15 cellular contexts compared by ENCODE assay signal in genomic region chrX:2804106-2804843, GRCh38. TPM values are rescaled to one million over a fixed set of nuclear protein-coding genes. Genes with fewer than 3 reads are reported as not detected.
A peak's percentile ranks its signal among the peaks of the same experiment; 100 is the strongest.
DNase-seq lines count a peak whose midpoint lies in the region; FAIRE-seq and TF ChIP-seq lines count a peak whose summit lies in the region.
"Not testable (repeated sequence)": the region's sequence is repeated elsewhere in the genome, so short reads cannot be mapped to it uniquely, and the experiment has no call there.
"Had no signal": no experiment of that assay in that cellular context is flagged by ENCODE, and none has a peak within 500 bp of the region (broad histone marks: within the 10 kb centered on the region; RNA-seq: fewer than 3 reads in every experiment).

No MANE protein-coding gene starts in this region.

- not testable (repeated sequence) for H3K9me3 Mint-ChIP-seq in HFFc6, type B pancreatic cell

- FAIRE-seq in bronchial epithelial cell (lab: Jason Lieb, UNC): peak; percentile 95

- POLR2A ChIA-PET in SK-N-SH (lab: Yijun Ruan, JAX): not testable (repeated sequence)

- H3K27me3 Mint-ChIP-seq in HFFc6 (ENCODE audit: insufficient read depth); type B pancreatic cell: not testable (repeated sequence)

- TF ChIP-seq RAD21 in SK-N-SH (IDR thresholded peaks at IDR 0.05; ENCODE audit: low read length): not testable (repeated sequence)

- H3K4me3 Mint-ChIP-seq in HFFc6, type B pancreatic cell: not testable (repeated sequence)

- H3K79me2 ChIP-seq in SK-N-SH (ENCODE audit: insufficient read depth); osteoblast (ENCODE audit: insufficient read depth, low read length): not testable (repeated sequence)

- H3K4me2 ChIP-seq in SK-N-SH: not testable (repeated sequence)
- peak overlapping the region; percentile 53 for H3K4me2 ChIP-seq in osteoblast (ENCODE audit: insufficient read depth, low read length)

- not testable (repeated sequence) for TF ChIP-seq EP300 in SK-N-SH (IDR thresholded peaks at IDR 0.05; ENCODE audit: borderline replicate concordance in 1 of 2, low read depth in 1 of 2, low read length in 1 of 2)

- not testable (repeated sequence) for TF ChIP-seq CTCF in AG10803 (conservative IDR thresholded peaks at IDR 0.05; ENCODE audit: low read length); HFFc6 (IDR thresholded peaks at IDR 0.05); SK-N-SH (IDR thresholded peaks at IDR 0.05); bronchial epithelial cell (IDR thresholded peaks at IDR 0.05; ENCODE audit: insufficient read depth, low read length, severe bottlenecking); fibroblast of mammary gland (conservative IDR thresholded peaks at IDR 0.05; ENCODE audit: control insufficient read depth, insufficient read depth, low read depth, low read length); osteoblast (IDR thresholded peaks at IDR 0.05; ENCODE audit: extremely low read depth, low read depth, low read length); type B pancreatic cell (conservative IDR thresholded peaks at IDR 0.05)

- WGBS in SK-N-SH (ENCODE audit: low lambda C conversion rate): 61% methylated on average over 15 of the region's 18 CpGs

- peaks cover 16% of the 10 kb centered on the region for H3F3A ChIP-seq in SK-N-SH (replicated peaks; ENCODE audit: insufficient read depth)

- H3K9me3 ChIP-seq in SK-N-SH; iPS-15b (ENCODE audit: control insufficient read depth, insufficient read depth, low read length); osteoblast (ENCODE audit: low read depth, low read length): not testable (repeated sequence)

- CTCF ChIA-PET in SK-N-SH (lab: Yijun Ruan, JAX): not testable (repeated sequence)

- DNase-seq in AG10803 (ENCODE audit: low read depth) (peak; percentile 0), fibroblast of mammary gland (ENCODE audit: low read depth) (peak; percentile 59)
- DNase-seq in HFFc6; SK-N-SH; bronchial epithelial cell (ENCODE audit: low read depth); osteoblast (ENCODE audit: insufficient read length, low spot score, missing footprints); type B pancreatic cell (ENCODE audit: extremely low spot score, unreplicated experiment): not testable (repeated sequence)

- not testable (repeated sequence) for H3K4me3 ChIP-seq in AG10803 (ENCODE audit: low read length); SK-N-SH (ENCODE audit: low read depth in 2 of 2, low read length in 1 of 2); bronchial epithelial cell (ENCODE audit: low read depth, low read length); fibroblast of mammary gland (ENCODE audit: control insufficient read depth, low read depth, low read length); iPS-15b (ENCODE audit: low read depth, low read length)
- H3K4me3 ChIP-seq in osteoblast (ENCODE audit: insufficient read depth, low read length): peak overlapping the region; percentile 13

- H3K36me3 ChIP-seq in SK-N-SH (replicated peaks in 1 of 2; ENCODE audit: control insufficient read depth in 1 of 2, insufficient read depth in 2 of 2, low read length in 1 of 2); bronchial epithelial cell (ENCODE audit: control insufficient read depth, insufficient read depth, low read length); iPS-15b (ENCODE audit: control insufficient read depth, insufficient read depth, low read length); osteoblast (ENCODE audit: insufficient read depth, low read length): not testable (repeated sequence)

- peak overlapping the region in 1 of 2 experiments; percentile 41; a peak in 1 of 4 replicates for H3K27ac ChIP-seq in SK-N-SH (ENCODE audit: low read depth in 2 of 2, low read length in 1 of 2)
- H3K27ac ChIP-seq in osteoblast (ENCODE audit: low read depth, low read length): peak overlapping the region; percentile 87

- H3K27ac Mint-ChIP-seq in HFFc6: peak overlapping the region; percentile 92
- peak overlapping the region; percentile 87 for H3K27ac Mint-ChIP-seq in type B pancreatic cell

- not testable (repeated sequence) for H3K27me3 ChIP-seq in SK-N-SH (ENCODE audit: insufficient read depth); bronchial epithelial cell (ENCODE audit: control insufficient read depth, insufficient read depth, low read length); iPS-15b (ENCODE audit: control insufficient read depth, insufficient read depth, low read length); osteoblast (ENCODE audit: insufficient read depth, low read length)

- H3K4me1 ChIP-seq in SK-N-SH (ENCODE audit: control insufficient read depth in 1 of 2, insufficient read depth in 2 of 2, low read depth in 1 of 2, low read length in 1 of 2): not testable (repeated sequence)
- peaks cover 27% of the 10 kb centered on the region for H3K4me1 ChIP-seq in iPS-15b (ENCODE audit: control insufficient read depth, insufficient read depth, low read length)
- peaks cover 22% of the 10 kb centered on the region for H3K4me1 ChIP-seq in osteoblast (ENCODE audit: insufficient read depth, low read length)

- H4K20me1 ChIP-seq in SK-N-SH (ENCODE audit: insufficient read depth); osteoblast (ENCODE audit: insufficient read depth, low read length): not testable (repeated sequence)

- H2AFZ ChIP-seq in SK-N-SH (ENCODE audit: low read depth): 0 out of 2 replicates have a peak overlapping the region, but pooled peaks have one; percentile 42
- H2AFZ ChIP-seq in osteoblast (ENCODE audit: low read length): not testable (repeated sequence)

- not testable (repeated sequence) for H3K9me2 ChIP-seq in SK-N-SH

- H3K9ac ChIP-seq in SK-N-SH: not testable (repeated sequence)
- peak overlapping the region; percentile 47 for H3K9ac ChIP-seq in iPS-15b (ENCODE audit: low read depth, low read length)

- H3K4me1 Mint-ChIP-seq in HFFc6 (ENCODE audit: low read depth): peaks cover 37% of the 10 kb centered on the region
- peaks cover 20% of the 10 kb centered on the region for H3K4me1 Mint-ChIP-seq in type B pancreatic cell (ENCODE audit: unreplicated experiment)

- H3K36me3 Mint-ChIP-seq in HFFc6 (ENCODE audit: low read depth); type B pancreatic cell: not testable (repeated sequence)

RNA-seq across cellular contexts. Expression of gene GYG2, which starts 24.5 kb away (rescaled TPM):
- total RNA-seq in HFFc6 (2021; fragmentation: NEBNext Ultra II Directional; extraction: Animal tissue kit (Norgen Biotek cat#: 25700)): under 1 TPM in 4 of 6 experiments, not detected in 2; 0.35 to 0.79 (median 0.51) TPM
- 1.6 and 1.8 TPM in 2 replicates for polyA plus RNA-seq in SK-N-SH (2012; rRNA removed)
- polyA plus RNA-seq in SK-N-SH (2012; cell fraction: cytosol; rRNA removed): 1.1 and 1.3 TPM in 2 replicates
- 1.3 and 1.5 TPM in 2 replicates for polyA plus RNA-seq in SK-N-SH (2012; cell fraction: nucleus; rRNA removed)
- total RNA-seq in bronchial epithelial cell: under 0.01 and 0.26 TPM in 2 replicates
- total RNA-seq in osteoblast: 5.6 and 6.2 TPM in 2 replicates
- total RNA-seq in type B pancreatic cell (ENCODE audit: low replicate concordance): 19.7 and 49.2 TPM in 2 replicates
- total RNA-seq: activated naive CD4-positive, alpha-beta T cell treated with anti-CD3 and anti-CD28 coated beads, Interleukin-2, amount 50 U/mL, for 72 hours; OCI-LY7; T-helper 2 cell treated with Interferon-gamma antibody and Interleukin-4, amounts not matched to agents 100 ng/mL and 5 ng/mL, for 36 hours had no signal

RNA-seq across cellular contexts. Expression of gene XG, which starts 52.4 kb away (rescaled TPM):
- under 1 TPM in 5 of 6 experiments, not detected in 1; 0.07 to 0.48 (median 0.31) TPM for total RNA-seq in HFFc6 (2021; fragmentation: NEBNext Ultra II Directional; extraction: Animal tissue kit (Norgen Biotek cat#: 25700))
- polyA plus RNA-seq in SK-N-SH (2012; rRNA removed): 0.42 and 0.76 TPM in 2 replicates
- 0.42 and 0.60 TPM in 2 replicates for polyA plus RNA-seq in SK-N-SH (2012; cell fraction: cytosol; rRNA removed)
- polyA plus RNA-seq in SK-N-SH (2012; cell fraction: nucleus; rRNA removed): 0.45 and 0.50 TPM in 2 replicates
- 0.26 and 1.4 TPM in 2 replicates for total RNA-seq in bronchial epithelial cell
- total RNA-seq in osteoblast: 3.2 and 4.0 TPM in 2 replicates
- 0.55 and 0.63 TPM in 2 replicates for total RNA-seq in type B pancreatic cell (ENCODE audit: low replicate concordance)
- total RNA-seq: cerebellum; epithelial cell of proximal tubule; neural crest cell; OCI-LY7; T-helper 2 cell treated with Interferon-gamma antibody and Interleukin-4, amounts not matched to agents 100 ng/mL and 5 ng/mL, for 36 hours; temporal lobe had no signal
